ENCODE assay signal across 10 cellular contexts in the genomic region with DNA sequence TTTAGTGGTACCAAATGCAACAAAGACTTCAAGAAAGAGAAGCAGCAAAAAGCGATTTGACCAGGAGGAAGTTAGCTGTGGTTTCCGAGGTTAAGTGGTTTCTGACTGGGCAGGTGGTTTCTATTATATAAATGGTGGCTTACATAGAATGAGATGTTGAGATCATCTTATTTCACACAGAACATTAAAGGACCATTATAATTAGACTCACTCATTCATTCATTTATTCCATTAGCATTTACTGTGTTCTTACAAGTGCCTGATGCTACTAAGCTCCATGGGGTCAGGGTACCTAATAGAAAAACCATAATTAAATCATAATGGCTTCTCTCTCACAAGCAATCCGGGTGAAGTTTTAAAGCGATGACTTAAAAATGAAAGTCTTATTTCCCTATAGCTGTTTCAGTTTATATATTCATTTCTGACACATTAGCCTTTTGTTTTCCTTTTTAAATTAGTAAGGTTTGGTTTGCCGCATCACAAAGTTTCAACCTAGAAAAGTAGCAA. TPM values are rescaled to one million over a fixed set of nuclear protein-coding genes. Genes with fewer than 3 reads are reported as not detected.
DNase-seq lines count a peak whose midpoint lies in the region; ATAC-seq, FAIRE-seq and TF ChIP-seq lines count a peak whose summit lies in the region.
"Had no signal": no experiment of that assay in that cellular context is flagged by ENCODE, and none has a peak within 500 bp of the region (broad histone marks: within the 10 kb centered on the region; RNA-seq: fewer than 3 reads in every experiment).

No MANE protein-coding gene starts in this region.

- DNase-seq in astrocyte (ENCODE audit: low read depth): peak; percentile 39
- no peak for DNase-seq in AG08395 (ENCODE audit: low spot score)
- DNase-seq in NCI-H774 (lab: John Stamatoyannopoulos, UW): no peak
- no peak for DNase-seq in amniotic stem cell (lab: John Stamatoyannopoulos, UW)
- DNase-seq in head of caudate nucleus: no peak
- DNase-seq: activated effector memory CD4-positive, alpha-beta T cell treated with anti-CD3 and anti-CD28 coated beads, Interleukin-2, amount 50 U/mL, for 16 hours; Peyer's patch had no signal

- peak; percentile 96 for FAIRE-seq in astrocyte (lab: Jason Lieb, UNC)

- peak; percentile 95 for ATAC-seq in GM18502 (IDR thresholded peaks at IDR 0.05; ENCODE audit: poor library complexity, unreplicated experiment)
- peak; percentile 93 for ATAC-seq in GM21381 (IDR thresholded peaks at IDR 0.05; ENCODE audit: unreplicated experiment)
- peak; percentile 95 for ATAC-seq in HG03354 (IDR thresholded peaks at IDR 0.05; ENCODE audit: poor library complexity, severe bottlenecking, unreplicated experiment)

- H3K4me3 ChIP-seq in astrocyte (ENCODE audit: insufficient read depth, low read depth, low read length): no peak overlapping the region
- H3K4me3 ChIP-seq: Peyer's patch had no signal

- H3K4me2 ChIP-seq in astrocyte (ENCODE audit: low read length): no peak overlapping the region

- H3K9me3 ChIP-seq in astrocyte (ENCODE audit: insufficient read depth, low read depth, low read length): no peaks in the 10 kb centered on the region
- H3K9me3 ChIP-seq: Peyer's patch had no signal

- peaks cover 1% of the 10 kb centered on the region for H3K9me3 Mint-ChIP-seq in astrocyte (ENCODE audit: unreplicated experiment)

- H3K4me3 Mint-ChIP-seq in astrocyte (ENCODE audit: unreplicated experiment): no peak overlapping the region

- no peaks in the 10 kb centered on the region for H3K27me3 ChIP-seq in astrocyte (ENCODE audit: insufficient read depth, low read length)
- H3K27me3 ChIP-seq: Peyer's patch had no signal

- no peak for TF ChIP-seq CTCF in astrocyte (IDR thresholded peaks at IDR 0.05; ENCODE audit: insufficient read depth, low read depth, low read length)

- H3K27me3 Mint-ChIP-seq in astrocyte (ENCODE audit: low read depth, unreplicated experiment): no peaks in the 10 kb centered on the region

- H3K4me1 ChIP-seq in astrocyte (ENCODE audit: insufficient read depth, low read length): no peaks in the 10 kb centered on the region
- H3K4me1 ChIP-seq: Peyer's patch had no signal

- no peaks in the 10 kb centered on the region for H3K79me2 ChIP-seq in astrocyte (ENCODE audit: insufficient read depth, low read length)

- no peaks in the 10 kb centered on the region for H3K36me3 Mint-ChIP-seq in astrocyte (ENCODE audit: low read depth, unreplicated experiment)

- H4K20me1 ChIP-seq in astrocyte (ENCODE audit: insufficient read depth, low read length): no peaks in the 10 kb centered on the region

- H3K4me1 Mint-ChIP-seq in astrocyte (ENCODE audit: low read depth, unreplicated experiment): peaks cover 6% of the 10 kb centered on the region

- no peak overlapping the region for H3K27ac Mint-ChIP-seq in astrocyte (ENCODE audit: unreplicated experiment)

- intact Hi-C loops in head of caudate nucleus (cut with DNase I): no loop called here

- no peaks in the 10 kb centered on the region for H3K36me3 ChIP-seq in astrocyte (ENCODE audit: insufficient read depth, low read length)
- H3K36me3 ChIP-seq: Peyer's patch had no signal

- H3K9ac ChIP-seq in astrocyte (ENCODE audit: low read length): no peak overlapping the region

- H3K27ac ChIP-seq in astrocyte (ENCODE audit: low read depth, low read length): no peak overlapping the region
- H3K27ac ChIP-seq: Peyer's patch had no signal

- H2AFZ ChIP-seq in astrocyte (ENCODE audit: low read depth, low read length): no peak overlapping the region

RNA-seq across cellular contexts. Expression of gene TSPAN6, which starts 10.6 kb away (rescaled TPM):
- 49.7 and 51.2 TPM in 2 replicates for total RNA-seq in astrocyte

RNA-seq across cellular contexts. Expression of gene SRPX2, which starts 18.0 kb away (rescaled TPM):
- 39.3 and 50.1 TPM in 2 replicates for total RNA-seq in astrocyte

RNA-seq across cellular contexts. Expression of gene TNMD, which starts 41.3 kb away (rescaled TPM):
- not detected in 2 replicates for total RNA-seq in astrocyte
